In genomic region chr22:41799486-41800347, GRCh38 we compare ENCODE assay signal across 8 cellular contexts. TPM values are rescaled to one million over a fixed set of nuclear protein-coding genes. Genes with fewer than 3 reads are reported as not detected.
DNase-seq lines count a peak whose midpoint lies in the region; ATAC-seq and TF ChIP-seq lines count a peak whose summit lies in the region.

No MANE protein-coding gene starts in this region.

- H3K4me1 ChIP-seq in parathyroid adenoma, result peaks cover 9% of the 10 kb centered on the region

- H3K4me2 ChIP-seq in parathyroid adenoma (ENCODE audit: low read length), result peak overlapping the region; percentile 99

- peak overlapping the region; percentile 85 for H2AFZ ChIP-seq in parathyroid adenoma

- no peaks in the 10 kb centered on the region for H3K9me3 ChIP-seq in parathyroid adenoma (ENCODE audit: control insufficient read depth, low read length)

- peaks cover 36% of the 10 kb centered on the region for H3K4me1 Mint-ChIP-seq in activated naive CD8-positive, alpha-beta T cell treated with anti-CD3 and anti-CD28 coated beads, Interleukin-2, amount 50 U/mL, for 24 hours

- intact Hi-C loops in left cardiac atrium (cut with DNase I), result loop anchor here in 1 of 2 donors (10.0 kb wide), 1 partner anchor 95 kb away; no protein-coding TSS in a partner anchor

- no peaks in the 10 kb centered on the region for H3K27me3 Mint-ChIP-seq in activated naive CD8-positive, alpha-beta T cell treated with anti-CD3 and anti-CD28 coated beads, Interleukin-2, amount 50 U/mL, for 24 hours

- peak overlapping the region; percentile 91 for H3K27ac ChIP-seq in parathyroid adenoma

- H3K27ac Mint-ChIP-seq in activated naive CD8-positive, alpha-beta T cell treated with anti-CD3 and anti-CD28 coated beads, Interleukin-2, amount 50 U/mL, for 24 hours, result peak overlapping the region; percentile 94

- no peak overlapping the region for H3K9ac ChIP-seq in parathyroid adenoma

- TF ChIP-seq CTCF in parathyroid adenoma (IDR thresholded peaks at IDR 0.05), result no peak

- DNase-seq in COLO668 (lab: John Stamatoyannopoulos, UW; ENCODE audit: unreplicated experiment) (peak; percentile 40), HuH-7 (ENCODE audit: low spot score) (peak; percentile 64), left cardiac atrium (peak; percentile 52), NCI-H2081 (lab: John Stamatoyannopoulos, UW) (no peak), RKO (ENCODE audit: low spot score) (no peak)
- DNase-seq in activated naive CD8-positive, alpha-beta T cell treated with anti-CD3 and anti-CD28 coated beads, Interleukin-2, amount 50 U/mL, for 24 hours, result no peak

- H3K4me3 ChIP-seq in parathyroid adenoma (ENCODE audit: low read depth, low read length), result peak overlapping the region; percentile 66

- H3K27me3 ChIP-seq in parathyroid adenoma (ENCODE audit: control insufficient read depth, insufficient read depth, low read length), result no peaks in the 10 kb centered on the region

- peaks cover 18% of the 10 kb centered on the region for H3K36me3 Mint-ChIP-seq in activated naive CD8-positive, alpha-beta T cell treated with anti-CD3 and anti-CD28 coated beads, Interleukin-2, amount 50 U/mL, for 24 hours (ENCODE audit: low read depth)

- ATAC-seq in GM19463 (IDR thresholded peaks at IDR 0.05; ENCODE audit: unreplicated experiment) (peak; percentile 13), left cardiac atrium (peak; percentile 56 to 64)
- ATAC-seq in activated naive CD8-positive, alpha-beta T cell treated with anti-CD3 and anti-CD28 coated beads, Interleukin-2, amount 50 U/mL, for 24 hours, result peak; percentile 18

- no peaks in the 10 kb centered on the region for H3K36me3 ChIP-seq in parathyroid adenoma (ENCODE audit: control insufficient read depth, insufficient read depth, low read length)

- H3K4me3 Mint-ChIP-seq in activated naive CD8-positive, alpha-beta T cell treated with anti-CD3 and anti-CD28 coated beads, Interleukin-2, amount 50 U/mL, for 24 hours, result peak overlapping the region; percentile 95

- H3K9me3 Mint-ChIP-seq in activated naive CD8-positive, alpha-beta T cell treated with anti-CD3 and anti-CD28 coated beads, Interleukin-2, amount 50 U/mL, for 24 hours, result no peaks in the 10 kb centered on the region

- H3K79me2 ChIP-seq in parathyroid adenoma, result no peaks in the 10 kb centered on the region

RNA-seq across cellular contexts. Expression of gene CCDC134, which starts 0.8 kb away (rescaled TPM):
- 1 to 10 TPM; 4.9 to 5.4 TPM for total RNA-seq in left cardiac atrium

RNA-seq across cellular contexts. Expression of gene SREBF2, which starts 33.2 kb away (rescaled TPM):
- total RNA-seq in left cardiac atrium, result 10 to 100 TPM; 58.7 to 84.0 TPM

Comparison
In these comparisons a context has a peak if more than half of its experiments do, and no peak if none do; other contexts are left out.
1. DNase-seq: peak in COLO668 (single experiment), HuH-7 (single experiment) and left cardiac atrium (single experiment); none in activated naive CD8-positive, alpha-beta T cell treated with anti-CD3 and anti-CD28 coated beads, Interleukin-2, amount 50 U/mL, for 24 hours (single experiment), NCI-H2081 (0 of 2) and RKO (single experiment).
2. Peak in every context shown above with its lines, with median percentiles within 50 percentile points of each other: ATAC-seq.